Comparison of ENCODE assay signal across 10 cellular contexts in genomic region chr4:165874799-165875371, GRCh38. TPM values are rescaled to one million over a fixed set of nuclear protein-coding genes. Genes with fewer than 3 reads are reported as not detected.
DNase-seq lines count a peak whose midpoint lies in the region; ATAC-seq and TF ChIP-seq lines count a peak whose summit lies in the region.
"Had no signal": no experiment of that assay in that cellular context is flagged by ENCODE, and none has a peak within 500 bp of the region (broad histone marks: within the 10 kb centered on the region; RNA-seq: fewer than 3 reads in every experiment).

No MANE protein-coding gene starts in this region.

- peaks cover 18% of the 10 kb centered on the region for H3K4me1 Mint-ChIP-seq in activated T-cell treated with anti-CD3 and anti-CD28 coated beads, Interleukin-2, amount 50 U/mL, for 72 hours (ENCODE audit: low read depth)
- H3K4me1 Mint-ChIP-seq in mesothelial cell of epicardium = peaks cover 25% of the 10 kb centered on the region

- H3K27ac ChIP-seq in aorta (ENCODE audit: low read depth in 1 of 2, low read length in 2 of 2) = no peak overlapping the region
- H3K27ac ChIP-seq: BLaER1 had no signal

- H3K4me1 ChIP-seq in aorta (ENCODE audit: control insufficient read depth in 1 of 2, insufficient read depth in 2 of 2, low read length in 2 of 2) = no peaks in the 10 kb centered on the region
- H3K4me1 ChIP-seq: BLaER1 had no signal

- ATAC-seq in activated T-cell treated with anti-CD3 and anti-CD28 coated beads, Interleukin-2, amount 50 U/mL, for 72 hours (replicated peaks in 1 of 2) = no peak
- ATAC-seq in aorta (ENCODE audit: low FRiP score) = peak; percentile 64
- ATAC-seq in HG03432 (IDR thresholded peaks at IDR 0.05; ENCODE audit: unreplicated experiment) = no peak
- ATAC-seq in GM18517 (IDR thresholded peaks at IDR 0.05; ENCODE audit: unreplicated experiment) = no peak

- peak overlapping the region; percentile 68 for H3K4me3 ChIP-seq in epithelial cell of esophagus (ENCODE audit: low read length)
- H3K4me3 ChIP-seq in aorta (ENCODE audit: low read length in 2 of 2) = peak overlapping the region in 1 of 2 donors; percentile 33
- H3K4me3 ChIP-seq: BLaER1 had no signal

- H3K27me3 ChIP-seq in aorta (ENCODE audit: control insufficient read depth in 1 of 2, insufficient read depth in 2 of 2, low read length in 1 of 2) = no peaks in the 10 kb centered on the region

- TF ChIP-seq CTCF in epithelial cell of esophagus (IDR thresholded peaks at IDR 0.05; ENCODE audit: insufficient read depth, low read depth, low read length, missing control alignments) = no peak
- no peak for TF ChIP-seq CTCF in mesothelial cell of epicardium (IDR thresholded peaks at IDR 0.05; ENCODE audit: unreplicated experiment)

- no peaks in the 10 kb centered on the region for H3K36me3 ChIP-seq in aorta (ENCODE audit: control insufficient read depth in 1 of 2, insufficient read depth in 2 of 2, low read length in 1 of 2)
- H3K36me3 ChIP-seq: BLaER1 had no signal

- H3K9me3 ChIP-seq in aorta (ENCODE audit: control insufficient read depth, low read length) = no peaks in the 10 kb centered on the region

- 16% methylated on average over 36 to 37 of the region's 37 CpGs for WGBS in aorta, 2 donors

- DNase-seq in activated T-cell treated with anti-CD3 and anti-CD28 coated beads, Interleukin-2, amount 50 U/mL, for 72 hours = no peak
- DNase-seq in activated T-cell treated with anti-CD3 and anti-CD28 coated beads, Interleukin-2, amount 50 U/mL, for 48 hours = no peak
- peak; percentile 41 for DNase-seq in epithelial cell of esophagus (ENCODE audit: low read depth)
- peak in 1 of 2 experiments; percentile 45 for DNase-seq in mesothelial cell of epicardium (ENCODE audit: low spot score in 2 of 2, unreplicated experiment in 2 of 2)
- DNase-seq in aorta = peak in 1 of 2 donors; percentile 76
- no peak for DNase-seq in stimulated activated CD4-positive, alpha-beta T cell treated with anti-CD3 and anti-CD28 coated beads, Interleukin-4, amount 100 ng/mL, for 4 hours
- DNase-seq: GOT3 had no signal

- no peak overlapping the region for H3K27ac Mint-ChIP-seq in activated T-cell treated with anti-CD3 and anti-CD28 coated beads, Interleukin-2, amount 50 U/mL, for 72 hours
- no peak overlapping the region for H3K27ac Mint-ChIP-seq in mesothelial cell of epicardium

- intact Hi-C loops in aorta (cut with DNase I) = loop anchor here in 1 of 2 donors (10.0 kb wide), 1 partner anchor 200 kb away; no protein-coding TSS in a partner anchor

- H3K36me3 Mint-ChIP-seq in activated T-cell treated with anti-CD3 and anti-CD28 coated beads, Interleukin-2, amount 50 U/mL, for 72 hours (ENCODE audit: insufficient read depth in 2 of 2) = peaks cover 0 to 1% of the 10 kb centered on the region in 2 donors
- no peaks in the 10 kb centered on the region for H3K36me3 Mint-ChIP-seq in mesothelial cell of epicardium

- peak overlapping the region; percentile 16 to 41 for H3K4me3 Mint-ChIP-seq in activated T-cell treated with anti-CD3 and anti-CD28 coated beads, Interleukin-2, amount 50 U/mL, for 72 hours
- peak overlapping the region; percentile 74 for H3K4me3 Mint-ChIP-seq in mesothelial cell of epicardium

- H3K27me3 Mint-ChIP-seq in activated T-cell treated with anti-CD3 and anti-CD28 coated beads, Interleukin-2, amount 50 U/mL, for 72 hours (ENCODE audit: low read depth) = peaks cover 44% of the 10 kb centered on the region
- peaks cover 81% of the 10 kb centered on the region for H3K27me3 Mint-ChIP-seq in mesothelial cell of epicardium (ENCODE audit: low read depth)

- no peaks in the 10 kb centered on the region for H3K9me3 Mint-ChIP-seq in activated T-cell treated with anti-CD3 and anti-CD28 coated beads, Interleukin-2, amount 50 U/mL, for 72 hours
- no peaks in the 10 kb centered on the region for H3K9me3 Mint-ChIP-seq in mesothelial cell of epicardium

RNA-seq across cellular contexts. Expression of gene TLL1, which starts 1.8 kb away (rescaled TPM):
- not detected for total RNA-seq in activated T-cell treated with anti-CD3 and anti-CD28 coated beads, Interleukin-2, amount 50 U/mL, for 72 hours
- total RNA-seq in mesothelial cell of epicardium (1.2 to 1.8 TPM (median 1.5 TPM) in 3 replicates), aorta (10 to 100 TPM; 19.5 to 20.6 TPM)
- under 1 TPM in 1 of 2 donors, not detected in 1; 0.50 TPM for polyA plus RNA-seq in aorta
